1 cellular context compared by ENCODE assay signal in the genomic region with DNA sequence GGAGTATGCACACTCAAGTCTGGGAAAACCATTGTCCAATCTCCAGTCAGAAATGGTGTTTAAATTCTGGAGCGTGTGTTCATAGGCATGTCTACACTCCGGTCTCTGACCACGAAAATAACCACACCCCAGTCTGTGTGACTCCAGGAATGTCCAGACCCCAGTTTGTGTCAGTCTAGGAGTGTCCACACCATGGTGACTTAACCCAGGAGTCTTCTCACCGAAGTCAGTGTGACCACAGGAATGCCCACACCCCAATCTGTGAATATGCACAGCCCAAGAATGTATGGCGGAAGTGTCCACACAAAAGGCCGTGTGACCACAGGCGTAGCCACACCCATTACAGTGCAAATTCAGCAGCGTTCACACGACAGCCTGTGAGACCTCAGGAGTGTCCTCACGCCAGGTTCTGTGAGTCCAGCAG.
TF ChIP-seq lines count a peak whose summit lies in the region.

No MANE protein-coding gene starts in this region.

TF ChIP-seq in GM23338, 12 proteins besides CTCF, POLR2A, EP300 and RAD21 (continued from another document):
- TF ChIP-seq, protein P1, sequence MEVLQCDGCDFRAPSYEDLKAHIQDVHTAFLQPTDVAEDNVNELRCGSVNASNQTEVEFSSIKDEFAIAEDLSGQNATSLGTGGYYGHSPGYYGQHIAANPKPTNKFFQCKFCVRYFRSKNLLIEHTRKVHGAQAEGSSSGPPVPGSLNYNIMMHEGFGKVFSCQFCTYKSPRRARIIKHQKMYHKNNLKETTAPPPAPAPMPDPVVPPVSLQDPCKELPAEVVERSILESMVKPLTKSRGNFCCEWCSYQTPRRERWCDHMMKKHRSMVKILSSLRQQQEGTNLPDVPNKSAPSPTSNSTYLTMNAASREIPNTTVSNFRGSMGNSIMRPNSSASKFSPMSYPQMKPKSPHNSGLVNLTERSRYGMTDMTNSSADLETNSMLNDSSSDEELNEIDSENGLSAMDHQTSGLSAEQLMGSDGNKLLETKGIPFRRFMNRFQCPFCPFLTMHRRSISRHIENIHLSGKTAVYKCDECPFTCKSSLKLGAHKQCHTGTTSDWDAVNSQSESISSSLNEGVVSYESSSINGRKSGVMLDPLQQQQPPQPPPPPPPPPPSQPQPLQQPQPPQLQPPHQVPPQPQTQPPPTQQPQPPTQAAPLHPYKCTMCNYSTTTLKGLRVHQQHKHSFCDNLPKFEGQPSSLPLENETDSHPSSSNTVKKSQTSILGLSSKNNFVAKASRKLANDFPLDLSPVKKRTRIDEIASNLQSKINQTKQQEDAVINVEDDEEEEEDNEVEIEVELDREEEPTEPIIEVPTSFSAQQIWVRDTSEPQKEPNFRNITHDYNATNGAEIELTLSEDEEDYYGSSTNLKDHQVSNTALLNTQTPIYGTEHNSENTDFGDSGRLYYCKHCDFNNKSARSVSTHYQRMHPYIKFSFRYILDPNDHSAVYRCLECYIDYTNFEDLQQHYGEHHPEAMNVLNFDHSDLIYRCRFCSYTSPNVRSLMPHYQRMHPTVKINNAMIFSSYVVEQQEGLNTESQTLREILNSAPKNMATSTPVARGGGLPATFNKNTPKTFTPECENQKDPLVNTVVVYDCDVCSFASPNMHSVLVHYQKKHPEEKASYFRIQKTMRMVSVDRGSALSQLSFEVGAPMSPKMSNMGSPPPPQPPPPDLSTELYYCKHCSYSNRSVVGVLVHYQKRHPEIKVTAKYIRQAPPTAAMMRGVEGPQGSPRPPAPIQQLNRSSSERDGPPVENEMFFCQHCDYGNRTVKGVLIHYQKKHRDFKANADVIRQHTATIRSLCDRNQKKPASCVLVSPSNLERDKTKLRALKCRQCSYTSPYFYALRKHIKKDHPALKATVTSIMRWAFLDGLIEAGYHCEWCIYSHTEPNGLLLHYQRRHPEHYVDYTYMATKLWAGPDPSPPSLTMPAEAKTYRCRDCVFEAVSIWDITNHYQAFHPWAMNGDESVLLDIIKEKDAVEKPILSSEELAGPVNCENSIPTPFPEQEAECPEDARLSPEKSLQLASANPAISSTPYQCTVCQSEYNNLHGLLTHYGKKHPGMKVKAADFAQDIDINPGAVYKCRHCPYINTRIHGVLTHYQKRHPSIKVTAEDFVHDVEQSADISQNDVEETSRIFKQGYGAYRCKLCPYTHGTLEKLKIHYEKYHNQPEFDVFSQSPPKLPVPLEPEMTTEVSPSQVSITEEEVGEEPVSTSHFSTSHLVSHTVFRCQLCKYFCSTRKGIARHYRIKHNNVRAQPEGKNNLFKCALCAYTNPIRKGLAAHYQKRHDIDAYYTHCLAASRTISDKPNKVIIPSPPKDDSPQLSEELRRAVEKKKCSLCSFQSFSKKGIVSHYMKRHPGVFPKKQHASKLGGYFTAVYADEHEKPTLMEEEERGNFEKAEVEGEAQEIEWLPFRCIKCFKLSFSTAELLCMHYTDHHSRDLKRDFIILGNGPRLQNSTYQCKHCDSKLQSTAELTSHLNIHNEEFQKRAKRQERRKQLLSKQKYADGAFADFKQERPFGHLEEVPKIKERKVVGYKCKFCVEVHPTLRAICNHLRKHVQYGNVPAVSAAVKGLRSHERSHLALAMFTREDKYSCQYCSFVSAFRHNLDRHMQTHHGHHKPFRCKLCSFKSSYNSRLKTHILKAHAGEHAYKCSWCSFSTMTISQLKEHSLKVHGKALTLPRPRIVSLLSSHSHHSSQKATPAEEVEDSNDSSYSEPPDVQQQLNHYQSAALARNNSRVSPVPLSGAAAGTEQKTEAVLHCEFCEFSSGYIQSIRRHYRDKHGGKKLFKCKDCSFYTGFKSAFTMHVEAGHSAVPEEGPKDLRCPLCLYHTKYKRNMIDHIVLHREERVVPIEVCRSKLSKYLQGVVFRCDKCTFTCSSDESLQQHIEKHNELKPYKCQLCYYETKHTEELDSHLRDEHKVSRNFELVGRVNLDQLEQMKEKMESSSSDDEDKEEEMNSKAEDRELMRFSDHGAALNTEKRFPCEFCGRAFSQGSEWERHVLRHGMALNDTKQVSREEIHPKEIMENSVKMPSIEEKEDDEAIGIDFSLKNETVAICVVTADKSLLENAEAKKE (CRISPR knock-in tag; IDR thresholded peaks at IDR 0.05) = no peak
- TF ChIP-seq EZH2 (IDR thresholded peaks at IDR 0.05; ENCODE audit: low read depth, unreplicated experiment) (no peak), JUNB (IDR thresholded peaks at IDR 0.05; ENCODE audit: unreplicated experiment) (no peak), STAT1 (IDR thresholded peaks at IDR 0.05; ENCODE audit: unreplicated experiment) (no peak)
